8 cellular contexts compared by ENCODE assay signal in genomic region chr7:134724606-134725005, GRCh38. TPM values are rescaled to one million over a fixed set of nuclear protein-coding genes. Genes with fewer than 3 reads are reported as not detected.
A peak's percentile ranks its signal among the peaks of the same experiment; 100 is the strongest.
DNase-seq lines count a peak whose midpoint lies in the region; ATAC-seq and TF ChIP-seq lines count a peak whose summit lies in the region.

No MANE protein-coding gene starts in this region.

- DNase-seq in Panc1 (ENCODE audit: low read depth, low spot score) (peak; percentile 20), fibroblast of pulmonary artery (ENCODE audit: low read depth) (peak; percentile 77), aorta (no peak)
- no peak for DNase-seq in activated CD4-positive, CD25-positive, alpha-beta regulatory T cell treated with anti-CD3 and anti-CD28 coated beads, Interleukin-2, amount 50 U/mL, for 72 hours

- POLR2A ChIA-PET in Panc1 (lab: Charles Lee) = no interaction called here

- H3K36me3 ChIP-seq in Panc1 (ENCODE audit: control insufficient read depth, insufficient read depth, low read length) (no peaks in the 10 kb centered on the region), aorta (ENCODE audit: control insufficient read depth in 1 of 2, insufficient read depth in 2 of 2, low read length in 1 of 2) (no peaks in the 10 kb centered on the region)

- ATAC-seq in Panc1 = no peak
- peak; percentile 37 for ATAC-seq in aorta (ENCODE audit: low FRiP score)
- ATAC-seq in HG03139 (IDR thresholded peaks at IDR 0.05; ENCODE audit: unreplicated experiment) = no peak
- no peak for ATAC-seq in HG03442 (IDR thresholded peaks at IDR 0.05; ENCODE audit: unreplicated experiment)

- in situ Hi-C loops in Panc1 (cut with HindIII; ENCODE audit: low pct_unique_long_range_greater_than_20kb, low sequenced_read_pairs) = no loop called here

- H3K27me3 ChIP-seq in Panc1 (ENCODE audit: control insufficient read depth, insufficient read depth, low read length) = no peaks in the 10 kb centered on the region
- no peaks in the 10 kb centered on the region for H3K27me3 ChIP-seq in aorta (ENCODE audit: control insufficient read depth in 1 of 2, insufficient read depth in 2 of 2, low read length in 1 of 2)

- intact Hi-C loops in Panc1 (cut with micrococcal nuclease; ENCODE audit: unreplicated experiment) = no loop called here
- intact Hi-C loops in aorta (cut with DNase I) = loop anchor here in 1 of 2 donors (5.0 kb wide), 1 partner anchor 32 kb away; no protein-coding TSS in a partner anchor

- no TSS peak for BruUV-seq in Panc1 (replicated peaks; lab: Mats Ljungman, UMichigan)

- H3K9me3 ChIP-seq in Panc1 (ENCODE audit: control insufficient read depth, insufficient read depth, low read depth, low read length) (no peaks in the 10 kb centered on the region), aorta (ENCODE audit: control insufficient read depth, low read length) (no peaks in the 10 kb centered on the region)

- H3K27ac ChIP-seq in 22Rv1 = no peak overlapping the region
- H3K27ac ChIP-seq in Panc1 (ENCODE audit: low read length) = no peak overlapping the region
- H3K27ac ChIP-seq in aorta (ENCODE audit: low read depth in 1 of 2, low read length in 2 of 2) = peak overlapping the region; percentile 19 to 28

- H3K4me1 ChIP-seq in Panc1 (ENCODE audit: control insufficient read depth, insufficient read depth, low read length) = no peaks in the 10 kb centered on the region
- H3K4me1 ChIP-seq in aorta (ENCODE audit: control insufficient read depth in 1 of 2, insufficient read depth in 2 of 2, low read length in 2 of 2) = peaks cover 6 to 30% of the 10 kb centered on the region in 2 donors

- 35 to 44% methylated on average over 2 of the region's 2 CpGs for WGBS in aorta, 2 donors

- CTCF ChIA-PET in Panc1 (lab: Charles Lee) = no interaction called here

- peak; percentile 73 for TF ChIP-seq CTCF in 22Rv1 (IDR thresholded peaks at IDR 0.05)
- peak; percentile 67 for TF ChIP-seq CTCF in GM12872 (IDR thresholded peaks at IDR 0.05; ENCODE audit: insufficient read depth, low read depth, low read length)
- TF ChIP-seq CTCF in Panc1 (IDR thresholded peaks at IDR 0.05) = peak; percentile 45
- TF ChIP-seq CTCF in fibroblast of pulmonary artery (IDR thresholded peaks at IDR 0.05; ENCODE audit: low read length, missing control alignments) = peak; percentile 82

- no peak overlapping the region for H3K4me3 ChIP-seq in Panc1 (ENCODE audit: low read depth in 2 of 2, low read length in 2 of 2)
- no peak overlapping the region for H3K4me3 ChIP-seq in fibroblast of pulmonary artery (replicated peaks; ENCODE audit: low read depth, low read length)
- no peak overlapping the region for H3K4me3 ChIP-seq in aorta (ENCODE audit: low read length in 2 of 2)

RNA-seq across cellular contexts. Expression of gene CALD1, which starts 54.8 kb away (rescaled TPM):
- total RNA-seq in Panc1 (2021; ENCODE audit: unreplicated experiment) = 9.2 TPM
- polyA plus RNA-seq in Panc1 (2012; ENCODE audit: insufficient read length) = 5.6 TPM
- total RNA-seq in aorta = 1,000 to 10,000 TPM; 1,102 to 1,700 TPM
- polyA plus RNA-seq in aorta = 1,000 to 10,000 TPM in 1 of 2 donors, 100 to 1,000 TPM in 1; 658 to 1,235 TPM

Comparison
In these comparisons a context has a peak if more than half of its experiments do, and no peak if none do; other contexts are left out.
1. H3K27ac ChIP-seq: peak in aorta (2 of 2); none in 22Rv1 (single experiment) and Panc1 (single experiment).
2. DNase-seq: peak in Panc1 (single experiment) and fibroblast of pulmonary artery (single experiment); none in aorta (0 of 2) and activated CD4-positive, CD25-positive, alpha-beta regulatory T cell treated with anti-CD3 and anti-CD28 coated beads, Interleukin-2, amount 50 U/mL, for 72 hours (single experiment).
3. RNA of gene CALD1, which starts 54.8 kb away (total RNA-seq): 1,102 to 1,700 TPM in aorta; 9.2 TPM in Panc1 (single experiment); every median in the first group is over 100 times any median in the second.
4. Peak in every context shown above with its lines, with median percentiles within 50 percentile points of each other: CTCF ChIP-seq.